Comparison of ENCODE assay signal across 4 cellular contexts in genomic region chr5:237931-238330, GRCh38. TPM values are rescaled to one million over a fixed set of nuclear protein-coding genes. Genes with fewer than 3 reads are reported as not detected.
"Had no signal": no experiment of that assay in that cellular context is flagged by ENCODE, and none has a peak within 500 bp of the region (broad histone marks: within the 10 kb centered on the region; RNA-seq: fewer than 3 reads in every experiment).

No MANE protein-coding gene starts in this region.

RNA-seq across cellular contexts. Expression of gene LRRC14B, which starts 46.6 kb away (rescaled TPM):
- total RNA-seq: MCF 10A, PC-3, SK-MEL-5 had no signal
- polyA plus RNA-seq: SK-N-SH had no signal
